In the genomic region with DNA sequence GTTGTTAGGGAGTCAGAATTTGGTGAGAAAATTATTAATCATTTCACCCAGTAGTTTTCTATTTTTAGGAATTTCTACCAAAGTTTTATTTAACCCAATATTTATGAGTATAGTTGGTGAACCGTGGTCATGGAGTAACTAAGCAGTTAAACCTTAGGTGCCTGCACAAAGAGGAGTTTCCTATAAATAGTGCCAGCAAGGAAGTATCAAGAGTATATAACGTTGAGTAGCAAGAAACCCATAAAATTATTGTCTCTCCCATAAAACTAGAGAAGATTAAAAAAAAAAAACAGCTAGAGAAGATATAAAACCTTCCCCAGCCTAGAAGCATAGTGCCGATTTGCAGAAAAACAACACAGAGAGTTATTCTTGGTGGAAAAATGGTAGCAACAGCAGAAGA, we compare ENCODE assay signal across 28 cellular contexts.
A peak's percentile ranks its signal among the peaks of the same experiment; 100 is the strongest.
DNase-seq lines count a peak whose midpoint lies in the region; FAIRE-seq and TF ChIP-seq lines count a peak whose summit lies in the region.
"Had no signal": no experiment of that assay in that cellular context is flagged by ENCODE, and none has a peak within 500 bp of the region (broad histone marks: within the 10 kb centered on the region; RNA-seq: fewer than 3 reads in every experiment).

No MANE protein-coding gene starts in this region.

- H3K27me3 Mint-ChIP-seq in mesothelial cell of epicardium (ENCODE audit: low read depth), result no peaks in the 10 kb centered on the region

- peaks cover 4% of the 10 kb centered on the region for H3K9me3 Mint-ChIP-seq in mesothelial cell of epicardium
- H3K9me3 Mint-ChIP-seq: CD8-positive, alpha-beta memory T cell had no signal

- H3K36me3 Mint-ChIP-seq in mesothelial cell of epicardium, result peaks cover 6% of the 10 kb centered on the region
- H3K36me3 Mint-ChIP-seq: CD14-positive monocyte; CD4-positive, alpha-beta memory T cell; CD4-positive, CD25-positive, alpha-beta regulatory T cell; CD8-positive, alpha-beta memory T cell had no signal

- DNase-seq in LNCaP clone FGC (ENCODE audit: low read depth) (peak; percentile 17), mesothelial cell of epicardium (ENCODE audit: low spot score in 2 of 2, unreplicated experiment in 2 of 2) (no peak), retina (no peak), HAP-1 (ENCODE audit: low spot score in 2 of 2) (no peak), NCI-H1417 (lab: John Stamatoyannopoulos, UW) (no peak)
- no peak for DNase-seq in stimulated activated CD4-positive, alpha-beta T cell treated with anti-CD3 and anti-CD28 coated beads, Interleukin-12 subunit alpha, Interleukin-12 subunit beta, amount 100 ng/mL, for 4 hours
- DNase-seq: 8988T; ACHN; BE2C; C1 segment of cervical spinal cord; CD4-positive, alpha-beta memory T cell; CD4-positive, CD25-positive, alpha-beta regulatory T cell; CD8-positive, alpha-beta memory T cell; COR-L47; DMS 273 treated with DMSO at 0.1 percent for 48 hours; DMS153; DMS53; DMS79; DND-41; EL; GDM1 had no signal

- no peaks in the 10 kb centered on the region for H3K9me3 ChIP-seq in HAP-1
- H3K9me3 ChIP-seq: BE2C, BLaER1 had no signal

- no peaks in the 10 kb centered on the region for H3K36me3 ChIP-seq in HAP-1 (replicated peaks)
- H3K36me3 ChIP-seq: BE2C, BLaER1 had no signal

- TF ChIP-seq CTCF in LNCaP clone FGC (IDR thresholded peaks at IDR 0.05; ENCODE audit: control insufficient read depth, extremely low read depth, insufficient read depth) (no peak), mesothelial cell of epicardium (IDR thresholded peaks at IDR 0.05; ENCODE audit: unreplicated experiment) (no peak)

- H3K4me1 ChIP-seq in HAP-1, result no peaks in the 10 kb centered on the region
- H3K4me1 ChIP-seq: BE2C had no signal

- H3K27ac Mint-ChIP-seq in mesothelial cell of epicardium, result peak overlapping the region; percentile 94
- H3K27ac Mint-ChIP-seq: CD14-positive monocyte; CD4-positive, alpha-beta memory T cell; CD4-positive, CD25-positive, alpha-beta regulatory T cell; CD8-positive, alpha-beta memory T cell had no signal

- peak; percentile 35 for FAIRE-seq in endometrium (lab: Jason Lieb, UNC)
- FAIRE-seq: A204.1, GM12878, GM12892, GM18507 had no signal

- peaks cover 47% of the 10 kb centered on the region for H3K4me1 Mint-ChIP-seq in mesothelial cell of epicardium
- H3K4me1 Mint-ChIP-seq: CD4-positive, alpha-beta memory T cell; CD4-positive, CD25-positive, alpha-beta regulatory T cell; CD8-positive, alpha-beta memory T cell had no signal

- no peaks in the 10 kb centered on the region for H3K27me3 ChIP-seq in HAP-1 (ENCODE audit: low read depth)
- H3K27me3 ChIP-seq: BE2C, BLaER1 had no signal

- H3K4me3 ChIP-seq in LNCaP clone FGC (ENCODE audit: low read depth, low read length) (no peak overlapping the region), HAP-1 (no peak overlapping the region)
- H3K4me3 ChIP-seq: BLaER1, GM12878 had no signal

- in situ Hi-C loops in HAP-1 (cut with MboI; ENCODE audit: low sequenced_read_pairs), result no loop called here

- H3K4me3 Mint-ChIP-seq in mesothelial cell of epicardium, result no peak overlapping the region
- H3K4me3 Mint-ChIP-seq: CD14-positive monocyte; CD4-positive, alpha-beta memory T cell; CD4-positive, CD25-positive, alpha-beta regulatory T cell; CD8-positive, alpha-beta memory T cell had no signal
